In genomic region chr4:151218343-151218742, GRCh38 we compare ENCODE assay signal across 23 cellular contexts. TPM values are rescaled to one million over a fixed set of nuclear protein-coding genes. Genes with fewer than 3 reads are reported as not detected.
DNase-seq lines count a peak whose midpoint lies in the region; FAIRE-seq and TF ChIP-seq lines count a peak whose summit lies in the region.
"Had no signal": no experiment of that assay in that cellular context is flagged by ENCODE, and none has a peak within 500 bp of the region (broad histone marks: within the 10 kb centered on the region; RNA-seq: fewer than 3 reads in every experiment).

No MANE protein-coding gene starts in this region.

- TF ChIP-seq CTCF in keratinocyte (optimal IDR thresholded peaks at IDR 0.05 in 1 of 3, IDR thresholded peaks at IDR 0.05 in 1 of 3, conservative IDR thresholded peaks at IDR 0.05 in 1 of 3; ENCODE audit: extremely low read depth in 1 of 3, insufficient read depth in 2 of 3, low read length in 3 of 3): no peak

- H4K20me1 ChIP-seq in keratinocyte (ENCODE audit: control insufficient read depth, extremely low read depth, insufficient read depth, low read length): no peaks in the 10 kb centered on the region

- no peak overlapping the region for H2AFZ ChIP-seq in keratinocyte (ENCODE audit: control insufficient read depth, low read length)

- no peaks in the 10 kb centered on the region for H3K27me3 ChIP-seq in keratinocyte (ENCODE audit: control insufficient read depth, extremely low read depth, insufficient read depth, low read length)
- H3K27me3 ChIP-seq: foreskin keratinocyte had no signal

- peak; percentile 44 for DNase-seq in ELR (ENCODE audit: low read depth)
- DNase-seq in RPMI7951 (ENCODE audit: low read depth): peak; percentile 21
- DNase-seq in dermis blood vessel endothelial cell: peak; percentile 43
- DNase-seq in keratinocyte (ENCODE audit: low read depth, low spot score): no peak
- no peak for DNase-seq in 8988T
- DNase-seq in NCI-H1092 (lab: John Stamatoyannopoulos, UW): no peak
- DNase-seq in NCI-H1436 (lab: John Stamatoyannopoulos, UW): no peak
- no peak for DNase-seq in dedifferentiated amniotic fluid mesenchymal stem cell (ENCODE audit: extremely low spot score)
- DNase-seq: activated CD4-positive, alpha-beta T cell treated with anti-CD3 and anti-CD28 coated beads, Interleukin-2, amount 50 U/mL, for 1 hour; DMS 273 treated with DMSO at 0.1 percent for 48 hours; foreskin keratinocyte; NCI-H1417; NCI-H510A; stimulated activated naive B cell treated with anti-CD40 and anti-IgM and Interleukin-4, amounts not matched to agents 10 μg/mL and 1 μg/mL and 100 μg/mL, for 72 hours had no signal

- H3K9me3 ChIP-seq in keratinocyte (ENCODE audit: control insufficient read depth, low read depth, low read length): no peaks in the 10 kb centered on the region
- H3K9me3 ChIP-seq: thoracic aorta had no signal

- H3K36me3 ChIP-seq in keratinocyte (ENCODE audit: control insufficient read depth in 2 of 2, extremely low read depth in 1 of 2, insufficient read depth in 2 of 2, low read length in 2 of 2): peaks cover 0 to 4% of the 10 kb centered on the region in 2 experiments
- H3K36me3 ChIP-seq: thoracic aorta had no signal

- H3K9me1 ChIP-seq in keratinocyte (ENCODE audit: control insufficient read depth, extremely low read depth, insufficient read depth, low read length): no peaks in the 10 kb centered on the region

- peaks cover 4% of the 10 kb centered on the region for H3K4me1 ChIP-seq in keratinocyte (ENCODE audit: control insufficient read depth, extremely low read depth, insufficient read depth, low read length)

- no peak overlapping the region for H3K27ac ChIP-seq in keratinocyte (ENCODE audit: control insufficient read depth, insufficient read depth, low read length)
- H3K27ac ChIP-seq: C4-2B, foreskin keratinocyte, SK-N-MC, thoracic aorta had no signal

- peak; percentile 67 for FAIRE-seq in keratinocyte (lab: Jason Lieb, UNC)
- FAIRE-seq: colon had no signal

- no peaks in the 10 kb centered on the region for H3K79me2 ChIP-seq in keratinocyte (ENCODE audit: control insufficient read depth, insufficient read depth, low read length)

- no peak overlapping the region for H3K9ac ChIP-seq in keratinocyte (ENCODE audit: control insufficient read depth, extremely low read depth, insufficient read depth, low read length)

- dilution Hi-C loops in keratinocyte (cut with MboI; ENCODE audit: extremely low pct_ligation_motif_present, low sequenced_read_pairs): no loop called here

- no peak overlapping the region for H3K4me3 ChIP-seq in keratinocyte (ENCODE audit: control insufficient read depth in 2 of 3, extremely low read depth in 1 of 3, insufficient read depth in 2 of 3, low read depth in 1 of 3, low read length in 3 of 3)
- H3K4me3 ChIP-seq: SK-N-MC, thoracic aorta had no signal

- no peak overlapping the region for H3K4me2 ChIP-seq in keratinocyte (ENCODE audit: control insufficient read depth, extremely low read depth, insufficient read depth, low read depth, low read length)

RNA-seq across cellular contexts. Expression of gene PRSS48, which starts 58.6 kb away (rescaled TPM):
- not detected in 2 replicates for total RNA-seq in RPMI7951 (2014; rRNA removed; shearing (Covaris generic))
- not detected in 2 replicates for total RNA-seq in dermis blood vessel endothelial cell
- not detected in 3 replicates for polyA plus RNA-seq in keratinocyte
- polyA plus RNA-seq in keratinocyte (2011; ENCODE audit: low read depth): not detected
- not detected in 2 replicates for polyA plus RNA-seq in keratinocyte (2011; cell fraction: cytosol; rRNA removed)
- not detected in 2 replicates for polyA plus RNA-seq in keratinocyte (2011; cell fraction: nucleus; rRNA removed)
- not detected in 2 replicates for polyA plus RNA-seq in keratinocyte (2012; ENCODE audit: low replicate concordance)
- polyA minus RNA-seq in keratinocyte: not detected in 3 replicates
- polyA minus RNA-seq in keratinocyte (2011; cell fraction: cytosol; rRNA and poly(A)+ RNA removed): not detected
- 0.53 TPM in 1 of 2 replicates, not detected in the other for polyA minus RNA-seq in keratinocyte (2011; cell fraction: nucleus; rRNA and poly(A)+ RNA removed)
- total RNA-seq: activated T-helper 1 cell treated with anti-CD3 and anti-CD28 coated beads, Interleukin-12 subunit alpha, Interleukin-12 subunit beta, Interleukin-2, Interleukin-4 antibody, amounts not matched to agents 30 ng/mL and 10 ng/mL and 1 ng/mL, durations not matched to agents 14 hours and 24 hours and 36 hours; foreskin keratinocyte; lower leg skin; neural crest cell; sciatic nerve; T-helper 2 cell treated with Interferon-gamma antibody and Interleukin-4, amounts not matched to agents 100 ng/mL and 5 ng/mL, for 36 hours; thoracic aorta had no signal
- polyA plus RNA-seq: foreskin keratinocyte had no signal

Comparison
In these comparisons a context has a peak if more than half of its experiments do, and no peak if none do; other contexts are left out.
1. DNase-seq: peak in ELR (single experiment), RPMI7951 (single experiment) and dermis blood vessel endothelial cell (single experiment); none in keratinocyte (single experiment), 8988T (single experiment), NCI-H1092 (single experiment), NCI-H1436 (single experiment) and dedifferentiated amniotic fluid mesenchymal stem cell (single experiment).